ENCODE assay signal across 9 cellular contexts in the genomic region with DNA sequence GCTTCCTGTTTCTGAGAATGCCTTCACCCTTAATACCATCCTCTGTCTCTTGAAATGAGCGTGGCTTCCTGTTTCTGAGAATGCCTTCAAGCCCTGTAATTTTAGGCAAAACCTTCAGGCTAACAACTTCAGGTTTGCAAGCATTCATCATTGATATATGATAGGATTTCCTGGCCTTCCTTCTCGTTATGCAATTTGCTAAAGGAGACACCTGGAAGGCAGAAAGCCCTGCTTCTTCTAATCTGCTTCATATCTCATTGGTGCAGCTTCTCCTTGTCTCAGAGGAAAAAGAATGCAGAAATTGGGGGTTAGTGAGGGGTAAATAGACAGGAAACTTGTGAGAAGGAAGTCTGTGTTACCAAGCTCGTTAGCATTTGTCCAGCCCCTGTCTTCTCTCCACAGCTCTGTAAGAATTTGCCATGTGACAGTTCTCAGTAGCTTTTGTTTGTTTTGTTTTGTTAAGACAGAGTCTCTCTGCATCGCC. TPM values are rescaled to one million over a fixed set of nuclear protein-coding genes. Genes with fewer than 3 reads are reported as not detected.
DNase-seq lines count a peak whose midpoint lies in the region; ATAC-seq and TF ChIP-seq lines count a peak whose summit lies in the region.
"Had no signal": no experiment of that assay in that cellular context is flagged by ENCODE, and none has a peak within 500 bp of the region (broad histone marks: within the 10 kb centered on the region; RNA-seq: fewer than 3 reads in every experiment).

No MANE protein-coding gene starts in this region.

- WGBS in right cardiac atrium = 21% methylated on average over 4 of the region's 4 CpGs

- peaks cover 62% of the 10 kb centered on the region for H3K36me3 Mint-ChIP-seq in activated naive CD4-positive, alpha-beta T cell treated with anti-CD3 and anti-CD28 coated beads, Interleukin-2, amount 10 ng/mL, durations not matched to agents 7 days and 5 days

- peaks cover 20% of the 10 kb centered on the region for H3K4me1 ChIP-seq in right cardiac atrium (ENCODE audit: control insufficient read depth, insufficient read depth, low read length)
- peaks cover 99 to 100% of the 10 kb centered on the region in 2 donors for H3K4me1 ChIP-seq in thoracic aorta (ENCODE audit: control insufficient read depth in 1 of 2, low read depth in 2 of 2)

- ATAC-seq in HG03095 (IDR thresholded peaks at IDR 0.05; ENCODE audit: unreplicated experiment) = peak; percentile 69
- peak in 1 of 2 donors; percentile 23 for ATAC-seq in right cardiac atrium
- ATAC-seq in thoracic aorta (ENCODE audit: insufficient number of reproducible peaks, low FRiP score, low read depth) = no peak

- H3K9me2 ChIP-seq in SU-DHL-6 (replicated peaks; ENCODE audit: insufficient read depth, low read length) = no peaks in the 10 kb centered on the region

- H3K79me2 ChIP-seq in SU-DHL-6 (ENCODE audit: insufficient read depth, low read length) = peaks cover 69% of the 10 kb centered on the region

- peaks cover 84% of the 10 kb centered on the region for H3K4me1 Mint-ChIP-seq in activated naive CD4-positive, alpha-beta T cell treated with anti-CD3 and anti-CD28 coated beads, Interleukin-2, amount 10 ng/mL, durations not matched to agents 7 days and 5 days

- peak; percentile 50 for DNase-seq in activated naive CD4-positive, alpha-beta T cell treated with anti-CD3 and anti-CD28 coated beads, Interleukin-2, amount 10 ng/mL, durations not matched to agents 7 days and 5 days
- no peak for DNase-seq in activated naive CD4-positive, alpha-beta T cell (lab: John Stamatoyannopoulos, UW)
- no peak for DNase-seq in right cardiac atrium
- no peak for DNase-seq in thoracic aorta (ENCODE audit: low spot score)
- DNase-seq in AG08396 (ENCODE audit: low spot score) = no peak
- no peak for DNase-seq in HUDEP-2 (lab: John Stamatoyannopoulos, UW; ENCODE audit: unreplicated experiment in 76 of 76)

- H3K4me2 ChIP-seq in SU-DHL-6 (ENCODE audit: low read depth, low read length, poor library complexity, severe bottlenecking) = peak overlapping the region; percentile 60

- H3K4me3 Mint-ChIP-seq in activated naive CD4-positive, alpha-beta T cell treated with anti-CD3 and anti-CD28 coated beads, Interleukin-2, amount 10 ng/mL, durations not matched to agents 7 days and 5 days = peak overlapping the region; percentile 72

- peak overlapping the region; percentile 98 for H3K27ac Mint-ChIP-seq in activated naive CD4-positive, alpha-beta T cell treated with anti-CD3 and anti-CD28 coated beads, Interleukin-2, amount 10 ng/mL, durations not matched to agents 7 days and 5 days

- H3F3A ChIP-seq in SU-DHL-6 (ENCODE audit: insufficient read depth) = 0 out of 2 replicates have a peak, but pooled peaks cover 4% of the 10 kb centered on the region

- peak overlapping the region; percentile 46 for H2AFZ ChIP-seq in SU-DHL-6 (ENCODE audit: low read depth, low read length, severe bottlenecking)

- no peaks in the 10 kb centered on the region for H3K27me3 Mint-ChIP-seq in activated naive CD4-positive, alpha-beta T cell treated with anti-CD3 and anti-CD28 coated beads, Interleukin-2, amount 10 ng/mL, durations not matched to agents 7 days and 5 days

- H3K36me3 ChIP-seq in SU-DHL-6 (ENCODE audit: low read length) (no peaks in the 10 kb centered on the region), thoracic aorta (no peaks in the 10 kb centered on the region)

- H3K27ac ChIP-seq in SU-DHL-6 (ENCODE audit: low read depth, low read length) (peak overlapping the region; percentile 76), right cardiac atrium (ENCODE audit: low read length) (peak overlapping the region; percentile 71), thoracic aorta (peak overlapping the region; percentile 52 to 83)

- TF ChIP-seq CTCF in SU-DHL-6 (IDR thresholded peaks at IDR 0.05; ENCODE audit: insufficient read depth, low read length, poor library complexity, severe bottlenecking) (no peak), thoracic aorta (IDR thresholded peaks at IDR 0.05) (no peak)

- H3K4me3 ChIP-seq in SU-DHL-6 (ENCODE audit: insufficient read depth, low read length, poor library complexity, severe bottlenecking) (peak overlapping the region; percentile 15), right cardiac atrium (ENCODE audit: low read length) (no peak overlapping the region), thoracic aorta (peak overlapping the region; percentile 43)

- H3K9me3 ChIP-seq in SU-DHL-6 (ENCODE audit: insufficient read depth, low read length) (no peaks in the 10 kb centered on the region), right cardiac atrium (ENCODE audit: control insufficient read depth, low read length) (no peaks in the 10 kb centered on the region), thoracic aorta (no peaks in the 10 kb centered on the region)

- H3K9ac ChIP-seq in SU-DHL-6 (ENCODE audit: low read length) = peak overlapping the region; percentile 34

- intact Hi-C loops in right cardiac atrium (cut with DNase I) = no loop called here

- no peaks in the 10 kb centered on the region for H3K9me3 Mint-ChIP-seq in activated naive CD4-positive, alpha-beta T cell treated with anti-CD3 and anti-CD28 coated beads, Interleukin-2, amount 10 ng/mL, durations not matched to agents 7 days and 5 days

- no peaks in the 10 kb centered on the region for H4K20me1 ChIP-seq in SU-DHL-6 (ENCODE audit: low read depth, low read length)

- no peaks in the 10 kb centered on the region for H3K27me3 ChIP-seq in SU-DHL-6 (ENCODE audit: low read length)
- no peaks in the 10 kb centered on the region for H3K27me3 ChIP-seq in right cardiac atrium (ENCODE audit: control insufficient read depth, insufficient read depth)
- H3K27me3 ChIP-seq in thoracic aorta (replicated peaks; ENCODE audit: insufficient read depth) = no peaks in the 10 kb centered on the region

- CTCF ChIA-PET in activated naive CD4-positive, alpha-beta T cell treated with anti-CD3 and anti-CD28 coated beads, Interleukin-2, amount 10 ng/mL, durations not matched to agents 7 days and 5 days (lab: Charles Lee) = interaction anchor here (1.3 to 2.9 kb wide), 3 partner anchors 28 to 43 kb away, joined by 3 to 13 read pairs (median 4); partner anchors contain the start of gene TMF1

RNA-seq across cellular contexts. Expression of gene ARL6IP5, which starts 7.3 kb away (rescaled TPM):
- total RNA-seq in right cardiac atrium (100 to 1,000 TPM; 162 to 233 (median 227) TPM), thoracic aorta (100 to 1,000 TPM; 195 to 269 TPM)
- polyA plus RNA-seq in right cardiac atrium = 261 TPM

RNA-seq across cellular contexts. Expression of gene UBA3, which starts 11.9 kb away (rescaled TPM):
- total RNA-seq in right cardiac atrium (10 to 100 TPM; 63.8 to 67.5 (median 65.2) TPM), thoracic aorta (10 to 100 TPM; 36.1 to 69.4 TPM)
- polyA plus RNA-seq in right cardiac atrium = 51.4 TPM

RNA-seq across cellular contexts. Expression of gene LMOD3, which starts 30.3 kb away (rescaled TPM):
- total RNA-seq in right cardiac atrium (100 to 1,000 TPM in 1 of 4 donors, 10 to 100 TPM in 3; 44.1 to 127 (median 62.9) TPM), thoracic aorta (not detected)
- 64.0 TPM for polyA plus RNA-seq in right cardiac atrium
- total RNA-seq: Daoy had no signal

RNA-seq across cellular contexts. Expression of gene TMF1, which starts 39.9 kb away (rescaled TPM):
- 10 to 100 TPM; 21.1 to 28.5 (median 22.5) TPM for total RNA-seq in right cardiac atrium
- polyA plus RNA-seq in right cardiac atrium = 6.7 TPM
- total RNA-seq in thoracic aorta = 10 to 100 TPM; 34.7 to 49.2 TPM

Comparison
In these comparisons a context has a peak if more than half of its experiments do, and no peak if none do; other contexts are left out.
1. RNA of gene LMOD3, which starts 30.3 kb away (total RNA-seq): 44.1 to 127 TPM in right cardiac atrium; not detected in thoracic aorta; every median in the first group is over 10 times any median in the second.
2. Peak in every context shown above with its lines, with median percentiles within 50 percentile points of each other: H3K27ac ChIP-seq.